Comparison of ENCODE assay signal across 1 cellular context in the genomic region with DNA sequence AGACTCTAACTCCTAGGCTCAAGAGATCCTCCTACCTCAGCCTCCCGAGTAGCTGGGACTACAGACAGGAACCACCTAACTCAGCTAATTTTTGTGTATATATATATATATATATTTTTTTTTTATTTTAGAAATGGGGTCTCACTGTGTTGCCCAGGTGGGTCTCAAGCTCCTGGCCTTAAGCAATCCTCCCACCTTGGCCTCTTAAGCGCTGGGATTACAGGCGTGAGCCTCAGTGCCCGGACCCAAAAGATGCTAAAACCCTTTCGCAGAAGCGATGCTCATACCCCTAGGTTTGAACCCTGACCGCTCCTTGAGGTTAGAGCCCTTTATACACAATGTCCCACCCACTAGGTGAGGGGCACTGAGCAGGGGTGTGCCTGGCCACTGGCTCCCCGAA.
TF ChIP-seq lines count a peak whose summit lies in the region.

No MANE protein-coding gene starts in this region.

TF ChIP-seq in HCT116, 20 proteins besides CTCF, POLR2A, EP300 and RAD21:
- TF ChIP-seq, protein P1, sequence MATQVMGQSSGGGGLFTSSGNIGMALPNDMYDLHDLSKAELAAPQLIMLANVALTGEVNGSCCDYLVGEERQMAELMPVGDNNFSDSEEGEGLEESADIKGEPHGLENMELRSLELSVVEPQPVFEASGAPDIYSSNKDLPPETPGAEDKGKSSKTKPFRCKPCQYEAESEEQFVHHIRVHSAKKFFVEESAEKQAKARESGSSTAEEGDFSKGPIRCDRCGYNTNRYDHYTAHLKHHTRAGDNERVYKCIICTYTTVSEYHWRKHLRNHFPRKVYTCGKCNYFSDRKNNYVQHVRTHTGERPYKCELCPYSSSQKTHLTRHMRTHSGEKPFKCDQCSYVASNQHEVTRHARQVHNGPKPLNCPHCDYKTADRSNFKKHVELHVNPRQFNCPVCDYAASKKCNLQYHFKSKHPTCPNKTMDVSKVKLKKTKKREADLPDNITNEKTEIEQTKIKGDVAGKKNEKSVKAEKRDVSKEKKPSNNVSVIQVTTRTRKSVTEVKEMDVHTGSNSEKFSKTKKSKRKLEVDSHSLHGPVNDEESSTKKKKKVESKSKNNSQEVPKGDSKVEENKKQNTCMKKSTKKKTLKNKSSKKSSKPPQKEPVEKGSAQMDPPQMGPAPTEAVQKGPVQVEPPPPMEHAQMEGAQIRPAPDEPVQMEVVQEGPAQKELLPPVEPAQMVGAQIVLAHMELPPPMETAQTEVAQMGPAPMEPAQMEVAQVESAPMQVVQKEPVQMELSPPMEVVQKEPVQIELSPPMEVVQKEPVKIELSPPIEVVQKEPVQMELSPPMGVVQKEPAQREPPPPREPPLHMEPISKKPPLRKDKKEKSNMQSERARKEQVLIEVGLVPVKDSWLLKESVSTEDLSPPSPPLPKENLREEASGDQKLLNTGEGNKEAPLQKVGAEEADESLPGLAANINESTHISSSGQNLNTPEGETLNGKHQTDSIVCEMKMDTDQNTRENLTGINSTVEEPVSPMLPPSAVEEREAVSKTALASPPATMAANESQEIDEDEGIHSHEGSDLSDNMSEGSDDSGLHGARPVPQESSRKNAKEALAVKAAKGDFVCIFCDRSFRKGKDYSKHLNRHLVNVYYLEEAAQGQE (IDR thresholded peaks at IDR 0.05; ENCODE audit: low read depth) = no peak
- TF ChIP-seq ELF1 (IDR thresholded peaks at IDR 0.05; ENCODE audit: borderline replicate concordance, low read depth) (no peak), EZH2 (IDR thresholded peaks at IDR 0.05) (no peak), SRF (IDR thresholded peaks at IDR 0.05; ENCODE audit: low read depth) (no peak), ZFX (IDR thresholded peaks at IDR 0.05) (no peak), ZNF274 (IDR thresholded peaks at IDR 0.05; ENCODE audit: low read depth, low read length) (no peak), SP1 (IDR thresholded peaks at IDR 0.05; ENCODE audit: low read depth) (no peak), EZH2phosphoT487 (IDR thresholded peaks at IDR 0.05; ENCODE audit: borderline replicate concordance) (no peak), YY1 (IDR thresholded peaks at IDR 0.05; ENCODE audit: extremely low read depth, insufficient replicate concordance, low read depth, low read length) (no peak), POLR2AphosphoS5 (IDR thresholded peaks at IDR 0.05; ENCODE audit: low read depth, low read length) (no peak), EGR1 (IDR thresholded peaks at IDR 0.05; ENCODE audit: low read depth) (no peak), SIN3A (IDR thresholded peaks at IDR 0.05; ENCODE audit: low read depth) (no peak), ZBTB33 (IDR thresholded peaks at IDR 0.05; ENCODE audit: extremely low read depth, insufficient replicate concordance, low read length) (no peak)
- TF ChIP-seq, protein P2, sequence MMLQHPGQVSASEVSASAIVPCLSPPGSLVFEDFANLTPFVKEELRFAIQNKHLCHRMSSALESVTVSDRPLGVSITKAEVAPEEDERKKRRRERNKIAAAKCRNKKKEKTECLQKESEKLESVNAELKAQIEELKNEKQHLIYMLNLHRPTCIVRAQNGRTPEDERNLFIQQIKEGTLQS (IDR thresholded peaks at IDR 0.05) = no peak
- TF ChIP-seq, protein P3, sequence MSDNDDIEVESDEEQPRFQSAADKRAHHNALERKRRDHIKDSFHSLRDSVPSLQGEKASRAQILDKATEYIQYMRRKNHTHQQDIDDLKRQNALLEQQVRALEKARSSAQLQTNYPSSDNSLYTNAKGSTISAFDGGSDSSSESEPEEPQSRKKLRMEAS (IDR thresholded peaks at IDR 0.05) = no peak
